8 cellular contexts compared by ENCODE assay signal in the genomic region with DNA sequence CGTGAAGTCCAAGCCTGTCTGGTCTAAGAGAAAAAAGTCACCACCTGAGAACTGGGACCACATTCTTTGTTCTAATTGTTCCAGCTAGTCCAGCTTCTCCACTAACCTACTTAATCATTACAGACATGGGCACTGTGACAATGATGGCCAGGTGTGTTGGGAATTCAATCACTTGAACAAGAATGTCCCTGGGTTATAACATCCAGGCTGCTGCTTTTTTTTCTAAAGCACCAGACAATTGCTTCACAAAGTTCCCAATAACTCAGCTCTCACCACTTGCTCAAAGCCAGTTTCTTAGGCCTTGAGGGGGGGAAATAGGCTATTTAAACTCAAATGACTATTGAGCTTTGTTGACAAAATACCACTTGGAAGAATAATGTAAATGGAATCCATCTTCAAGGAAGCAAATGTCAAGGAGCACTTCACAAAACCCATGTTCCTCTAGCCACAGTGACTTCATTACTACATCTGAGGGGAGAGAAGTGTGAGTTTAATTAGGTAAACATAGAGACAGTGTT.
DNase-seq lines count a peak whose midpoint lies in the region; ATAC-seq, FAIRE-seq and TF ChIP-seq lines count a peak whose summit lies in the region.

No MANE protein-coding gene starts in this region.

- H3K27ac ChIP-seq in HepG2 (ENCODE audit: extremely low read length, insufficient read depth, low read length) (peak overlapping the region; percentile 45), right lobe of liver (no peak overlapping the region), SJSA1 (peak overlapping the region; percentile 79)

- H3K79me2 ChIP-seq in HepG2 (ENCODE audit: insufficient read depth, low read length): no peaks in the 10 kb centered on the region

- H3K4me2 ChIP-seq in HepG2 (ENCODE audit: low read depth, low read length): peak overlapping the region; percentile 43; the same call in 1 of the 2 replicates

- no peak for DNase-seq in HepG2 (ENCODE audit: low spot score)
- no peak for DNase-seq in right lobe of liver
- peak in 1 of 2 experiments; percentile 24 for DNase-seq in SJSA1 (ENCODE audit: low read depth in 1 of 2, low spot score in 2 of 2)
- peak; percentile 48 for DNase-seq in glomerular visceral epithelial cell (ENCODE audit: extremely low spot score)
- no peak for DNase-seq in urothelium cell line (ENCODE audit: low spot score)
- DNase-seq in naive thymus-derived CD8-positive, alpha-beta T cell: no peak

- intact Hi-C loops in HepG2 (cut with micrococcal nuclease; ENCODE audit: unreplicated experiment): no loop called here
- intact Hi-C loops in right lobe of liver (cut with DNase I): no loop called here

- H3K9me3 ChIP-seq in HepG2 (ENCODE audit: low read length) (no peaks in the 10 kb centered on the region), right lobe of liver (no peaks in the 10 kb centered on the region), SJSA1 (replicated peaks) (no peaks in the 10 kb centered on the region)

- H3K4me1 Mint-ChIP-seq in naive thymus-derived CD8-positive, alpha-beta T cell: peaks cover 0 to 13% (median 7%) of the 10 kb centered on the region in 4 donors

- H4K20me1 ChIP-seq in HepG2 (ENCODE audit: insufficient read depth, low read length): no peaks in the 10 kb centered on the region

- H3K36me3 Mint-ChIP-seq in naive thymus-derived CD8-positive, alpha-beta T cell: no peaks in the 10 kb centered on the region

- POLR2A ChIA-PET in HepG2 (lab: Yijun Ruan, JAX): interaction anchor here (1.2 to 1.6 kb wide), 4 partner anchors 11 to 116 kb away, joined by 4 to 7 read pairs (median 5); no protein-coding TSS in a partner anchor
- POLR2A ChIA-PET in naive thymus-derived CD8-positive, alpha-beta T cell (lab: Charles Lee): no interaction called here

- H3K4me3 Mint-ChIP-seq in naive thymus-derived CD8-positive, alpha-beta T cell: no peak overlapping the region

- peaks cover 0 to 5% (median 0%) of the 10 kb centered on the region in 9 donors for H3K9me3 Mint-ChIP-seq in naive thymus-derived CD8-positive, alpha-beta T cell

- no peak for TF ChIP-seq POLR2A in HepG2 (IDR thresholded peaks at IDR 0.05; ENCODE audit: insufficient read depth in 1 of 2, low read depth in 2 of 2, low read length in 2 of 2)
- TF ChIP-seq POLR2A in right lobe of liver (IDR thresholded peaks at IDR 0.05): no peak

- FAIRE-seq in HepG2 (lab: Jason Lieb, UNC) (no peak), urothelium cell line (lab: Jason Lieb, UNC) (peak; percentile 9)

- no peak for TF ChIP-seq CTCF in HepG2 (CRISPR knock-in tag; IDR thresholded peaks at IDR 0.05)
- TF ChIP-seq CTCF in right lobe of liver (IDR thresholded peaks at IDR 0.05): no peak

- H3K27me3 Mint-ChIP-seq in naive thymus-derived CD8-positive, alpha-beta T cell: peaks cover 0 to 3% (median 1%) of the 10 kb centered on the region in 5 donors

- in situ Hi-C loops in HepG2 (cut with HindIII; ENCODE audit: extremely low pct_ligation_motif_present, low pct_unique_long_range_greater_than_20kb): loop anchor here (10.0 kb wide), 1 partner anchor 107 kb away; no protein-coding TSS in a partner anchor

- H3K27ac Mint-ChIP-seq in naive thymus-derived CD8-positive, alpha-beta T cell: no peak overlapping the region

- H3K27me3 ChIP-seq in HepG2 (ENCODE audit: control insufficient read depth in 1 of 2, insufficient read depth in 2 of 2, low read length in 2 of 2): no peaks in the 10 kb centered on the region
- no peaks in the 10 kb centered on the region for H3K27me3 ChIP-seq in right lobe of liver
- H3K27me3 ChIP-seq in SJSA1 (replicated peaks): no peaks in the 10 kb centered on the region

- WGBS in HepG2 (ENCODE audit: low lambda C conversion rate): 73% methylated on average over 1 of the region's 1 CpG
- WGBS in right lobe of liver (ENCODE audit: insufficient coverage, low coverage, low lambda C conversion rate, missing lambda C conversion rate): 36% methylated on average over 1 of the region's 1 CpG

- no peak overlapping the region for H2AFZ ChIP-seq in HepG2 (ENCODE audit: low read length)

- BruUV-seq in HepG2 (replicated peaks; lab: Mats Ljungman, UMichigan): no TSS peak

- ATAC-seq in HepG2 (no peak), right lobe of liver (no peak), GM19395 (IDR thresholded peaks at IDR 0.05; ENCODE audit: unreplicated experiment) (no peak), GM21423 (IDR thresholded peaks at IDR 0.05; ENCODE audit: unreplicated experiment) (no peak)
- no peak for ATAC-seq in naive thymus-derived CD8-positive, alpha-beta T cell

- H3K36me3 ChIP-seq in HepG2 (replicated peaks in 1 of 2; ENCODE audit: control insufficient read depth in 1 of 2, insufficient read depth in 2 of 2, low read length in 2 of 2) (no peaks in the 10 kb centered on the region), right lobe of liver (no peaks in the 10 kb centered on the region), SJSA1 (no peaks in the 10 kb centered on the region)

- no peak for TF ChIP-seq RAD21 in HepG2 (CRISPR knock-in tag; IDR thresholded peaks at IDR 0.05)

- TF ChIP-seq EP300 in HepG2 (IDR thresholded peaks at IDR 0.05; ENCODE audit: low read depth in 2 of 2, low read length in 2 of 2): no peak
- TF ChIP-seq EP300 in HepG2 (CRISPR knock-in tag; IDR thresholded peaks at IDR 0.05; ENCODE audit: borderline replicate concordance): no peak

- H3K4me3 ChIP-seq in HepG2 (replicated peaks in 1 of 3; ENCODE audit: insufficient read depth in 1 of 3, low read depth in 2 of 3, low read length in 3 of 3) (no peak overlapping the region), right lobe of liver (no peak overlapping the region), SJSA1 (no peak overlapping the region)

- H3K9ac ChIP-seq in HepG2 (ENCODE audit: insufficient read depth, low read depth, low read length): 0 out of 2 replicates have a peak overlapping the region, but pooled peaks have one; percentile 30

- CTCF ChIA-PET in HepG2 (lab: Yijun Ruan, JAX; ENCODE audit: low intra/inter-chr PET ratio, low total read pairs): no interaction called here

- H3K4me1 ChIP-seq in HepG2 (ENCODE audit: insufficient read depth, low read length): peaks cover 26% of the 10 kb centered on the region
- H3K4me1 ChIP-seq in right lobe of liver: no peaks in the 10 kb centered on the region
- H3K4me1 ChIP-seq in SJSA1 (replicated peaks): peaks cover 24% of the 10 kb centered on the region

TF ChIP-seq in HepG2, 621 proteins besides CTCF, POLR2A, EP300 and RAD21 (continues in another document):
- TF ChIP-seq ZKSCAN1 (IDR thresholded peaks at IDR 0.05; ENCODE audit: low read length): no peak
- TF ChIP-seq, protein P1, sequence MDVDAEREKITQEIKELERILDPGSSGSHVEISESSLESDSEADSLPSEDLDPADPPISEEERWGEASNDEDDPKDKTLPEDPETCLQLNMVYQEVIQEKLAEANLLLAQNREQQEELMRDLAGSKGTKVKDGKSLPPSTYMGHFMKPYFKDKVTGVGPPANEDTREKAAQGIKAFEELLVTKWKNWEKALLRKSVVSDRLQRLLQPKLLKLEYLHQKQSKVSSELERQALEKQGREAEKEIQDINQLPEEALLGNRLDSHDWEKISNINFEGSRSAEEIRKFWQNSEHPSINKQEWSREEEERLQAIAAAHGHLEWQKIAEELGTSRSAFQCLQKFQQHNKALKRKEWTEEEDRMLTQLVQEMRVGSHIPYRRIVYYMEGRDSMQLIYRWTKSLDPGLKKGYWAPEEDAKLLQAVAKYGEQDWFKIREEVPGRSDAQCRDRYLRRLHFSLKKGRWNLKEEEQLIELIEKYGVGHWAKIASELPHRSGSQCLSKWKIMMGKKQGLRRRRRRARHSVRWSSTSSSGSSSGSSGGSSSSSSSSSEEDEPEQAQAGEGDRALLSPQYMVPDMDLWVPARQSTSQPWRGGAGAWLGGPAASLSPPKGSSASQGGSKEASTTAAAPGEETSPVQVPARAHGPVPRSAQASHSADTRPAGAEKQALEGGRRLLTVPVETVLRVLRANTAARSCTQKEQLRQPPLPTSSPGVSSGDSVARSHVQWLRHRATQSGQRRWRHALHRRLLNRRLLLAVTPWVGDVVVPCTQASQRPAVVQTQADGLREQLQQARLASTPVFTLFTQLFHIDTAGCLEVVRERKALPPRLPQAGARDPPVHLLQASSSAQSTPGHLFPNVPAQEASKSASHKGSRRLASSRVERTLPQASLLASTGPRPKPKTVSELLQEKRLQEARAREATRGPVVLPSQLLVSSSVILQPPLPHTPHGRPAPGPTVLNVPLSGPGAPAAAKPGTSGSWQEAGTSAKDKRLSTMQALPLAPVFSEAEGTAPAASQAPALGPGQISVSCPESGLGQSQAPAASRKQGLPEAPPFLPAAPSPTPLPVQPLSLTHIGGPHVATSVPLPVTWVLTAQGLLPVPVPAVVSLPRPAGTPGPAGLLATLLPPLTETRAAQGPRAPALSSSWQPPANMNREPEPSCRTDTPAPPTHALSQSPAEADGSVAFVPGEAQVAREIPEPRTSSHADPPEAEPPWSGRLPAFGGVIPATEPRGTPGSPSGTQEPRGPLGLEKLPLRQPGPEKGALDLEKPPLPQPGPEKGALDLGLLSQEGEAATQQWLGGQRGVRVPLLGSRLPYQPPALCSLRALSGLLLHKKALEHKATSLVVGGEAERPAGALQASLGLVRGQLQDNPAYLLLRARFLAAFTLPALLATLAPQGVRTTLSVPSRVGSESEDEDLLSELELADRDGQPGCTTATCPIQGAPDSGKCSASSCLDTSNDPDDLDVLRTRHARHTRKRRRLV (CRISPR knock-in tag; IDR thresholded peaks at IDR 0.05): no peak
- no peak for TF ChIP-seq ZNF556 (CRISPR knock-in tag; IDR thresholded peaks at IDR 0.05; ENCODE audit: borderline replicate concordance)
- TF ChIP-seq, protein P2, sequence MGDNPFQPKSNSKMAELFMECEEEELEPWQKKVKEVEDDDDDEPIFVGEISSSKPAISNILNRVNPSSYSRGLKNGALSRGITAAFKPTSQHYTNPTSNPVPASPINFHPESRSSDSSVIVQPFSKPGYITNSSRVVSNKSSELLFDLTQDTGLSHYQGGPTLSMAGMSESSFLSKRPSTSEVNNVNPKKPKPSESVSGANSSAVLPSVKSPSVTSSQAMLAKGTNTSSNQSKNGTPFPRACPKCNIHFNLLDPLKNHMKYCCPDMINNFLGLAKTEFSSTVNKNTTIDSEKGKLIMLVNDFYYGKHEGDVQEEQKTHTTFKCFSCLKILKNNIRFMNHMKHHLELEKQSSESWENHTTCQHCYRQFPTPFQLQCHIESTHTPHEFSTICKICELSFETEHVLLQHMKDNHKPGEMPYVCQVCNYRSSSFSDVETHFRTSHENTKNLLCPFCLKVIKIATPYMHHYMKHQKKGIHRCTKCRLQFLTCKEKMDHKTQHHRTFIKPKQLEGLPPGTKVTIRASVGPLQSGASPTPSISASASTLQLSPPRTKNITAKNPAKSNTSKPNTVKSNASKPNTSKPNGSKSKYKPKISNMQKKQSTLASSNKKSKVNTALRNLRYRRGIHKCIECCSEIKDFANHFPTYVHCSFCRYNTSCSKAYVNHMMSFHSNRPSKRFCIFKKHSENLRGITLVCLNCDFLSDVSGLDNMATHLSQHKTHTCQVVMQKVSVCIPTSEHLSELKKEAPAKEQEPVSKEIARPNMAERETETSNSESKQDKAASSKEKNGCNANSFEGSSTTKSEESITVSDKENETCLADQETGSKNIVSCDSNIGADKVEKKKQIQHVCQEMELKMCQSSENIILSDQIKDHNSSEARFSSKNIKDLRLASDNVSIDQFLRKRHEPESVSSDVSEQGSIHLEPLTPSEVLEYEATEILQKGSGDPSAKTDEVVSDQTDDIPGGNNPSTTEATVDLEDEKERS (CRISPR knock-in tag; IDR thresholded peaks at IDR 0.05): no peak
- TF ChIP-seq ZKSCAN5 (CRISPR knock-in tag; IDR thresholded peaks at IDR 0.05): no peak

Comparison
In these comparisons a context has a peak if more than half of its experiments do, and no peak if none do; other contexts are left out.
1. H3K27ac ChIP-seq: peak in HepG2 (single experiment) and SJSA1 (single experiment); none in right lobe of liver (0 of 3).